In genomic region chr19:40690050-40690698, GRCh38 we compare ENCODE assay signal across 2 cellular contexts.
TF ChIP-seq lines count a peak whose summit lies in the region.

NUMBL (minus strand) TSS chr19:40690651; CDS start chr19:40690483, 168 bp downstream.

TF ChIP-seq in liver, 16 proteins besides CTCF, POLR2A, EP300 and RAD21 (continued from another document):
- TF ChIP-seq, protein P1, sequence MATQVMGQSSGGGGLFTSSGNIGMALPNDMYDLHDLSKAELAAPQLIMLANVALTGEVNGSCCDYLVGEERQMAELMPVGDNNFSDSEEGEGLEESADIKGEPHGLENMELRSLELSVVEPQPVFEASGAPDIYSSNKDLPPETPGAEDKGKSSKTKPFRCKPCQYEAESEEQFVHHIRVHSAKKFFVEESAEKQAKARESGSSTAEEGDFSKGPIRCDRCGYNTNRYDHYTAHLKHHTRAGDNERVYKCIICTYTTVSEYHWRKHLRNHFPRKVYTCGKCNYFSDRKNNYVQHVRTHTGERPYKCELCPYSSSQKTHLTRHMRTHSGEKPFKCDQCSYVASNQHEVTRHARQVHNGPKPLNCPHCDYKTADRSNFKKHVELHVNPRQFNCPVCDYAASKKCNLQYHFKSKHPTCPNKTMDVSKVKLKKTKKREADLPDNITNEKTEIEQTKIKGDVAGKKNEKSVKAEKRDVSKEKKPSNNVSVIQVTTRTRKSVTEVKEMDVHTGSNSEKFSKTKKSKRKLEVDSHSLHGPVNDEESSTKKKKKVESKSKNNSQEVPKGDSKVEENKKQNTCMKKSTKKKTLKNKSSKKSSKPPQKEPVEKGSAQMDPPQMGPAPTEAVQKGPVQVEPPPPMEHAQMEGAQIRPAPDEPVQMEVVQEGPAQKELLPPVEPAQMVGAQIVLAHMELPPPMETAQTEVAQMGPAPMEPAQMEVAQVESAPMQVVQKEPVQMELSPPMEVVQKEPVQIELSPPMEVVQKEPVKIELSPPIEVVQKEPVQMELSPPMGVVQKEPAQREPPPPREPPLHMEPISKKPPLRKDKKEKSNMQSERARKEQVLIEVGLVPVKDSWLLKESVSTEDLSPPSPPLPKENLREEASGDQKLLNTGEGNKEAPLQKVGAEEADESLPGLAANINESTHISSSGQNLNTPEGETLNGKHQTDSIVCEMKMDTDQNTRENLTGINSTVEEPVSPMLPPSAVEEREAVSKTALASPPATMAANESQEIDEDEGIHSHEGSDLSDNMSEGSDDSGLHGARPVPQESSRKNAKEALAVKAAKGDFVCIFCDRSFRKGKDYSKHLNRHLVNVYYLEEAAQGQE (IDR thresholded peaks at IDR 0.05), result no peak
- TF ChIP-seq JUND (IDR thresholded peaks at IDR 0.05), result no peak
- TF ChIP-seq GABPA (IDR thresholded peaks at IDR 0.05 in 1 of 2, conservative IDR thresholded peaks at IDR 0.05 in 1 of 2), result no peak
- TF ChIP-seq, protein P2, sequence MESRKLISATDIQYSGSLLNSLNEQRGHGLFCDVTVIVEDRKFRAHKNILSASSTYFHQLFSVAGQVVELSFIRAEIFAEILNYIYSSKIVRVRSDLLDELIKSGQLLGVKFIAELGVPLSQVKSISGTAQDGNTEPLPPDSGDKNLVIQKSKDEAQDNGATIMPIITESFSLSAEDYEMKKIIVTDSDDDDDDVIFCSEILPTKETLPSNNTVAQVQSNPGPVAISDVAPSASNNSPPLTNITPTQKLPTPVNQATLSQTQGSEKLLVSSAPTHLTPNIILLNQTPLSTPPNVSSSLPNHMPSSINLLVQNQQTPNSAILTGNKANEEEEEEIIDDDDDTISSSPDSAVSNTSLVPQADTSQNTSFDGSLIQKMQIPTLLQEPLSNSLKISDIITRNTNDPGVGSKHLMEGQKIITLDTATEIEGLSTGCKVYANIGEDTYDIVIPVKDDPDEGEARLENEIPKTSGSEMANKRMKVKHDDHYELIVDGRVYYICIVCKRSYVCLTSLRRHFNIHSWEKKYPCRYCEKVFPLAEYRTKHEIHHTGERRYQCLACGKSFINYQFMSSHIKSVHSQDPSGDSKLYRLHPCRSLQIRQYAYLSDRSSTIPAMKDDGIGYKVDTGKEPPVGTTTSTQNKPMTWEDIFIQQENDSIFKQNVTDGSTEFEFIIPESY (IDR thresholded peaks at IDR 0.05), result no peak
- no peak for TF ChIP-seq ATF3 (IDR thresholded peaks at IDR 0.05)
- no peak for TF ChIP-seq YY1 (IDR thresholded peaks at IDR 0.05)
- no peak for TF ChIP-seq FOXA1 (IDR thresholded peaks at IDR 0.05)
- no peak for TF ChIP-seq HNF4G (IDR thresholded peaks at IDR 0.05)
- no peak for TF ChIP-seq EGR1 (IDR thresholded peaks at IDR 0.05; ENCODE audit: low read depth in 2 of 2)
- no peak for TF ChIP-seq SP1 (IDR thresholded peaks at IDR 0.05)
- no peak for TF ChIP-seq NR2F2 (IDR thresholded peaks at IDR 0.05)
- no peak for TF ChIP-seq HNF4A (conservative IDR thresholded peaks at IDR 0.05)
- TF ChIP-seq, protein P3, sequence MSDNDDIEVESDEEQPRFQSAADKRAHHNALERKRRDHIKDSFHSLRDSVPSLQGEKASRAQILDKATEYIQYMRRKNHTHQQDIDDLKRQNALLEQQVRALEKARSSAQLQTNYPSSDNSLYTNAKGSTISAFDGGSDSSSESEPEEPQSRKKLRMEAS (IDR thresholded peaks at IDR 0.05), result no peak

TF ChIP-seq in HepG2, 621 proteins besides CTCF, POLR2A, EP300 and RAD21 (continued from another document):
- TF ChIP-seq, protein P4, sequence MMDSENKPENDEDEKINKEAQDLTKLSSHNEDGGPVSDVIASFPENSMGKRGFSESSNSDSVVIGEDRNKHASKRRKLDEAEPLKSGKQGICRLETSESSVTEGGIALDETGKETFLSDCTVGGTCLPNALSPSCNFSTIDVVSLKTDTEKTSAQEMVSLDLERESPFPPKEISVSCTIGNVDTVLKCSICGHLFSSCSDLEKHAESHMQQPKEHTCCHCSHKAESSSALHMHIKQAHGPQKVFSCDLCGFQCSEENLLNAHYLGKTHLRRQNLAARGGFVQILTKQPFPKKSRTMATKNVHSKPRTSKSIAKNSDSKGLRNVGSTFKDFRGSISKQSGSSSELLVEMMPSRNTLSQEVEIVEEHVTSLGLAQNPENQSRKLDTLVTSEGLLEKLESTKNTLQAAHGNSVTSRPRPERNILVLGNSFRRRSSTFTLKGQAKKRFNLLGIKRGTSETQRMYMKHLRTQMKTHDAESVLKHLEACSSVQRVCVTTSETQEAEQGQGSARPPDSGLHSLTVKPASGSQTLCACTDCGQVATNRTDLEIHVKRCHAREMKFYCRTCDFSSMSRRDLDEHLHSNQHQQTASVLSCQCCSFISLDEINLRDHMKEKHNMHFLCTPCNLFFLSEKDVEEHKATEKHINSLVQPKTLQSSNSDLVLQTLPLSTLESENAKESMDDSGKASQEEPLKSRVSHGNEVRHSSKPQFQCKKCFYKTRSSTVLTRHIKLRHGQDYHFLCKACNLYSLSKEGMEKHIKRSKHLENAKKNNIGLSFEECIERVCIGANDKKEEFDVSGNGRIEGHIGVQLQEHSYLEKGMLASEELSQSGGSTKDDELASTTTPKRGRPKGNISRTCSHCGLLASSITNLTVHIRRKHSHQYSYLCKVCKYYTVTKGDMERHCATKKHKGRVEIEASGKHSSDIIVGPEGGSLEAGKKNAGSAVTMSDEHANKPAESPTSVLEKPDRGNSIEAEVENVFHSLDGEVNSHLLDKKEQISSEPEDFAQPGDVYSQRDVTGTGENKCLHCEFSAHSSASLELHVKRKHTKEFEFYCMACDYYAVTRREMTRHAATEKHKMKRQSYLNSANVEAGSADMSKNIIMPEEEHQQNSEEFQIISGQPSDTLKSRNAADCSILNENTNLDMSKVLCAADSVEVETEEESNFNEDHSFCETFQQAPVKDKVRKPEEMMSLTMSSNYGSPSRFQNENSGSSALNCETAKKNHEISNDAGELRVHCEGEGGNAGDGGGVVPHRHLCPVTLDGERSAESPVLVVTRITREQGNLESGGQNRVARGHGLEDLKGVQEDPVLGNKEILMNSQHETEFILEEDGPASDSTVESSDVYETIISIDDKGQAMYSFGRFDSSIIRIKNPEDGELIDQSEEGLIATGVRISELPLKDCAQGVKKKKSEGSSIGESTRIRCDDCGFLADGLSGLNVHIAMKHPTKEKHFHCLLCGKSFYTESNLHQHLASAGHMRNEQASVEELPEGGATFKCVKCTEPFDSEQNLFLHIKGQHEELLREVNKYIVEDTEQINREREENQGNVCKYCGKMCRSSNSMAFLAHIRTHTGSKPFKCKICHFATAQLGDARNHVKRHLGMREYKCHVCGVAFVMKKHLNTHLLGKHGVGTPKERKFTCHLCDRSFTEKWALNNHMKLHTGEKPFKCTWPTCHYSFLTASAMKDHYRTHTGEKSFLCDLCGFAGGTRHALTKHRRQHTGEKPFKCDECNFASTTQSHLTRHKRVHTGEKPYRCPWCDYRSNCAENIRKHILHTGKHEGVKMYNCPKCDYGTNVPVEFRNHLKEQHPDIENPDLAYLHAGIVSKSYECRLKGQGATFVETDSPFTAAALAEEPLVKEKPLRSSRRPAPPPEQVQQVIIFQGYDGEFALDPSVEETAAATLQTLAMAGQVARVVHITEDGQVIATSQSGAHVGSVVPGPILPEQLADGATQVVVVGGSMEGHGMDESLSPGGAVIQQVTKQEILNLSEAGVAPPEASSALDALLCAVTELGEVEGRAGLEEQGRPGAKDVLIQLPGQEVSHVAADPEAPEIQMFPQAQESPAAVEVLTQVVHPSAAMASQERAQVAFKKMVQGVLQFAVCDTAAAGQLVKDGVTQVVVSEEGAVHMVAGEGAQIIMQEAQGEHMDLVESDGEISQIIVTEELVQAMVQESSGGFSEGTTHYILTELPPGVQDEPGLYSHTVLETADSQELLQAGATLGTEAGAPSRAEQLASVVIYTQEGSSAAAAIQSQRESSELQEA (CRISPR knock-in tag; IDR thresholded peaks at IDR 0.05; ENCODE audit: not compliant biosample characterization), result no peak
- TF ChIP-seq, protein P5, sequence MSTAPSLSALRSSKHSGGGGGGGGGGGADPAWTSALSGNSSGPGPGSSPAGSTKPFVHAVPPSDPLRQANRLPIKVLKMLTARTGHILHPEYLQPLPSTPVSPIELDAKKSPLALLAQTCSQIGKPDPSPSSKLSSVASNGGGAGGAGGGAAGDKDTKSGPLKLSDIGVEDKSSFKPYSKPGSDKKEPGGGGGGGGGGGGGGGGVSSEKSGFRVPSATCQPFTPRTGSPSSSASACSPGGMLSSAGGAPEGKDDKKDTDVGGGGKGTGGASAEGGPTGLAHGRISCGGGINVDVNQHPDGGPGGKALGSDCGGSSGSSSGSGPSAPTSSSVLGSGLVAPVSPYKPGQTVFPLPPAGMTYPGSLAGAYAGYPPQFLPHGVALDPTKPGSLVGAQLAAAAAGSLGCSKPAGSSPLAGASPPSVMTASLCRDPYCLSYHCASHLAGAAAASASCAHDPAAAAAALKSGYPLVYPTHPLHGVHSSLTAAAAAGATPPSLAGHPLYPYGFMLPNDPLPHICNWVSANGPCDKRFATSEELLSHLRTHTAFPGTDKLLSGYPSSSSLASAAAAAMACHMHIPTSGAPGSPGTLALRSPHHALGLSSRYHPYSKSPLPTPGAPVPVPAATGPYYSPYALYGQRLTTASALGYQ (CRISPR knock-in tag; IDR thresholded peaks at IDR 0.05), result no peak
- TF ChIP-seq ADNP (CRISPR knock-in tag; IDR thresholded peaks at IDR 0.05) (no peak), PCBP2 (optimal IDR thresholded peaks at IDR 0.05; ENCODE audit: low read depth, low read length, poor library complexity, severe bottlenecking) (no peak)
TF ChIP-seq in HepG2: peak in this region for 0.
